21 cellular contexts compared by ENCODE assay signal in the genomic region with DNA sequence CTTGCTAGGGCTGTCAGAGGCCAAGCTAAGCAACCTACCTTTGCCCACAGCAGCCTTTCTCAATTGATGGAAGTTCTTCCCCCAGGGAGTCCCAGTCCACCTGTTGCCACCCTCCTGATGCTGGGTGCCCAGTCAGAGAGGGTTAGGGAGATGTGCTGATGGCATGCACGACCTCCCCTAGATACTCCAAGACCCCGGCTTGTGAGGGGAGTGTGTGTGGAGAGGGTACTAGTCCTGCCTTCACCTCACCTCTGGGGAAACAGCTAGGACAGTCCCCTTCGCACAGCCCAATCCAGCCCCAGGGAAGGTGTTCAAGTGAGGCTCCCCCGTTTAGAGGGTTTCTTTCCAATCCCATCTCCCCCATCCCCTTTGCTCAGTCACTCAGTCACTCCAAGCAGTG. TPM values are rescaled to one million over a fixed set of nuclear protein-coding genes. Genes with fewer than 3 reads are reported as not detected.
DNase-seq lines count a peak whose midpoint lies in the region; ATAC-seq and TF ChIP-seq lines count a peak whose summit lies in the region.
"Had no signal": no experiment of that assay in that cellular context is flagged by ENCODE, and none has a peak within 500 bp of the region (broad histone marks: within the 10 kb centered on the region; RNA-seq: fewer than 3 reads in every experiment).

No MANE protein-coding gene starts in this region.

- H3K27me3 ChIP-seq in neuronal stem cell (ENCODE audit: control insufficient read depth in 3 of 3, insufficient read depth in 3 of 3, low read depth in 1 of 3, low read length in 3 of 3): peaks cover 0 to 76% (median 27%) of the 10 kb centered on the region in 3 experiments

- no peaks in the 10 kb centered on the region for H3K9me3 Mint-ChIP-seq in activated CD8-positive, alpha-beta memory T cell treated with anti-CD3 and anti-CD28 coated beads, Interleukin-2, amount 10 ng/mL, durations not matched to agents 7 days and 5 days (ENCODE audit: low read depth)
- no peaks in the 10 kb centered on the region for H3K9me3 Mint-ChIP-seq in endothelial cell (ENCODE audit: unreplicated experiment)

- H2BK15ac ChIP-seq in neuronal stem cell (ENCODE audit: low read length): no peak overlapping the region

- ATAC-seq in activated CD8-positive, alpha-beta memory T cell treated with anti-CD3 and anti-CD28 coated beads, Interleukin-2, amount 10 ng/mL, durations not matched to agents 7 days and 5 days: no peak
- ATAC-seq in GM19455 (IDR thresholded peaks at IDR 0.05; ENCODE audit: unreplicated experiment) (no peak), GM21367 (IDR thresholded peaks at IDR 0.05; ENCODE audit: unreplicated experiment) (no peak)
- ATAC-seq: HCT116, K562 had no signal

- DNase-seq in activated CD8-positive, alpha-beta memory T cell treated with anti-CD3 and anti-CD28 coated beads, Interleukin-2, amount 10 ng/mL, durations not matched to agents 7 days and 5 days: peak; percentile 35
- DNase-seq in activated CD8-positive, alpha-beta memory T cell treated with anti-CD3 and anti-CD28 coated beads, Interleukin-2, amount 50 U/mL, for 4 hours: no peak
- DNase-seq in endothelial cell (ENCODE audit: low spot score) (no peak), neuronal stem cell (ENCODE audit: low spot score) (no peak), GM20000 (ENCODE audit: low spot score) (no peak), activated T-cell treated with anti-CD3 and anti-CD28 coated beads for 4 hours (no peak)
- DNase-seq: AML-193, DMS79 treated with DMSO at 0.1 percent for 48 hours, NCI-H146, NCI-H2029 treated with DMSO at 0.1 percent for 48 hours, NCI-H2171, NCI-H526, PC-9, SIG-M5 had no signal

- no peak overlapping the region for H4K8ac ChIP-seq in neuronal stem cell (ENCODE audit: low read depth, low read length)

- H3K36me3 ChIP-seq in neuronal stem cell (replicated peaks in 1 of 2; ENCODE audit: control insufficient read depth in 2 of 2, insufficient read depth in 2 of 2, low read length in 2 of 2): no peaks in the 10 kb centered on the region

- H3K4me1 ChIP-seq in neuronal stem cell (ENCODE audit: control insufficient read depth in 2 of 2, insufficient read depth in 1 of 2, low read depth in 1 of 2, low read length in 2 of 2): peaks cover 10 to 30% of the 10 kb centered on the region in 2 donors

- H3K4me2 ChIP-seq in neuronal stem cell (ENCODE audit: insufficient read depth, low read length, poor library complexity, severe bottlenecking): no peak overlapping the region

- no peak overlapping the region for H3K14ac ChIP-seq in neuronal stem cell (ENCODE audit: low read length)

- CTCF ChIA-PET in activated CD8-positive, alpha-beta memory T cell treated with anti-CD3 and anti-CD28 coated beads, Interleukin-2, amount 10 ng/mL, durations not matched to agents 7 days and 5 days (lab: Charles Lee): no interaction called here

- H3K4me3 ChIP-seq in neuronal stem cell (ENCODE audit: low read length in 2 of 2): no peak overlapping the region
- H3K4me3 ChIP-seq: K562 had no signal

- H3K27me3 Mint-ChIP-seq in activated CD8-positive, alpha-beta memory T cell treated with anti-CD3 and anti-CD28 coated beads, Interleukin-2, amount 10 ng/mL, durations not matched to agents 7 days and 5 days: peaks cover 82% of the 10 kb centered on the region
- H3K27me3 Mint-ChIP-seq in endothelial cell (ENCODE audit: unreplicated experiment): peaks cover 14% of the 10 kb centered on the region

- H3K27ac Mint-ChIP-seq in activated CD8-positive, alpha-beta memory T cell treated with anti-CD3 and anti-CD28 coated beads, Interleukin-2, amount 10 ng/mL, durations not matched to agents 7 days and 5 days: no peak overlapping the region
- no peak overlapping the region for H3K27ac Mint-ChIP-seq in endothelial cell (ENCODE audit: unreplicated experiment)

- no peak overlapping the region for H3K18ac ChIP-seq in neuronal stem cell (ENCODE audit: low read length)

- H3K23ac ChIP-seq in neuronal stem cell (ENCODE audit: low read depth, low read length, poor library complexity): no peak overlapping the region

- H3K9ac ChIP-seq in neuronal stem cell (ENCODE audit: low read depth, low read length, poor library complexity): no peak overlapping the region

- H3K36me3 Mint-ChIP-seq in activated CD8-positive, alpha-beta memory T cell treated with anti-CD3 and anti-CD28 coated beads, Interleukin-2, amount 10 ng/mL, durations not matched to agents 7 days and 5 days: no peaks in the 10 kb centered on the region
- peaks cover 19% of the 10 kb centered on the region for H3K36me3 Mint-ChIP-seq in endothelial cell (ENCODE audit: low read depth, unreplicated experiment)

- H2BK12ac ChIP-seq in neuronal stem cell (ENCODE audit: low read length): no peak overlapping the region

- TF ChIP-seq CTCF in endothelial cell (IDR thresholded peaks at IDR 0.05; ENCODE audit: unreplicated experiment) (no peak), GM20000 (IDR thresholded peaks at IDR 0.05; ENCODE audit: extremely low read depth, missing control alignments) (no peak)

- peak overlapping the region; percentile 28 for H2AK5ac ChIP-seq in neuronal stem cell (ENCODE audit: low read depth, low read length)

- H2AFZ ChIP-seq in neuronal stem cell (ENCODE audit: low read length): no peak overlapping the region

- no peaks in the 10 kb centered on the region for H3K9me3 ChIP-seq in neuronal stem cell (replicated peaks in 1 of 2; ENCODE audit: control insufficient read depth in 2 of 2, insufficient read depth in 1 of 2, low read depth in 1 of 2, low read length in 2 of 2)

- H2BK5ac ChIP-seq in neuronal stem cell (ENCODE audit: low read length): no peak overlapping the region

- H3K4me1 Mint-ChIP-seq in activated CD8-positive, alpha-beta memory T cell treated with anti-CD3 and anti-CD28 coated beads, Interleukin-2, amount 10 ng/mL, durations not matched to agents 7 days and 5 days: peaks cover 9% of the 10 kb centered on the region
- H3K4me1 Mint-ChIP-seq in endothelial cell (ENCODE audit: unreplicated experiment): peaks cover 26% of the 10 kb centered on the region

- H3K79me1 ChIP-seq in neuronal stem cell (ENCODE audit: low read depth, low read length): no peaks in the 10 kb centered on the region

- no peak overlapping the region for H3K27ac ChIP-seq in neuronal stem cell (replicated peaks; ENCODE audit: low read length)
- H3K27ac ChIP-seq: 22Rv1, C4-2B, PC-9, RWPE1 had no signal

- no peak overlapping the region for H3K4me3 Mint-ChIP-seq in activated CD8-positive, alpha-beta memory T cell treated with anti-CD3 and anti-CD28 coated beads, Interleukin-2, amount 10 ng/mL, durations not matched to agents 7 days and 5 days
- peak overlapping the region; percentile 24 for H3K4me3 Mint-ChIP-seq in endothelial cell (ENCODE audit: unreplicated experiment)

- H2BK120ac ChIP-seq in neuronal stem cell (ENCODE audit: low read depth, low read length): no peak overlapping the region

- H4K91ac ChIP-seq in neuronal stem cell (ENCODE audit: low read depth, low read length, poor library complexity): no peak overlapping the region

- no peak overlapping the region for H3K4ac ChIP-seq in neuronal stem cell (ENCODE audit: low read length)

- no CpG with 5 or more reads among the region's 4 CpGs for WGBS in neuronal stem cell (ENCODE audit: extremely low coverage in 2 of 2, insufficient read length in 2 of 2, insufficient replicate concordance in 1 of 2), 2 donors

RNA-seq across cellular contexts. Expression of a gene that starts 1.3 kb away (rescaled TPM):
- under 1 TPM in 1 of 2 experiments, not detected in 1; 0.06 TPM for total RNA-seq in activated CD8-positive, alpha-beta memory T cell treated with anti-CD3 and anti-CD28 coated beads, Interleukin-2, amount 10 ng/mL, durations not matched to agents 7 days and 5 days
- total RNA-seq in endothelial cell (ENCODE audit: unreplicated experiment): 231 TPM
- polyA plus RNA-seq in neuronal stem cell (2013, experiment 1 of 2): 2.8 TPM
- polyA plus RNA-seq in neuronal stem cell (2013, experiment 2 of 2): 2.8 TPM

Comparison
In these comparisons a context has a peak if more than half of its experiments do, and no peak if none do; other contexts are left out.
1. RNA of a gene that starts 1.3 kb away (total RNA-seq): 231 TPM in endothelial cell (single experiment); 0.06 TPM in activated CD8-positive, alpha-beta memory T cell treated with anti-CD3 and anti-CD28 coated beads, Interleukin-2, amount 10 ng/mL, durations not matched to agents 7 days and 5 days; every median in the first group is over 100 times any median in the second.